In genomic region chr10:14959221-14960057, GRCh38 we compare ENCODE assay signal across 8 cellular contexts. TPM values are rescaled to one million over a fixed set of nuclear protein-coding genes. Genes with fewer than 3 reads are reported as not detected.
DNase-seq lines count a peak whose midpoint lies in the region; ATAC-seq, FAIRE-seq and TF ChIP-seq lines count a peak whose summit lies in the region.

TSS of gene MEIG1 (plus strand) at chr10:14959388. CDS start at chr10:14966469, 7,081 bp downstream.

- H3K36me3 ChIP-seq in adrenal gland (replicated peaks in 1 of 2) (no peaks in the 10 kb centered on the region), heart right ventricle (no peaks in the 10 kb centered on the region), upper lobe of left lung (no peaks in the 10 kb centered on the region)

- H3K27me3 ChIP-seq in adrenal gland (no peaks in the 10 kb centered on the region), heart right ventricle (no peaks in the 10 kb centered on the region), upper lobe of left lung (no peaks in the 10 kb centered on the region)

- no peak for TF ChIP-seq CTCF in adrenal gland (IDR thresholded peaks at IDR 0.05)
- no peak for TF ChIP-seq CTCF in heart right ventricle (IDR thresholded peaks at IDR 0.05)
- TF ChIP-seq CTCF in upper lobe of left lung (IDR thresholded peaks at IDR 0.05) = peak in 1 of 6 experiments; percentile 26

- 0 to 2% (median 0%) methylated on average over 15 to 60 of the region's 60 CpGs for WGBS in adrenal gland, 4 donors
- 1% methylated on average over 60 of the region's 60 CpGs for WGBS in heart right ventricle, 2 donors
- 2 to 5% methylated on average over 7 to 35 of the region's 60 CpGs for WGBS in upper lobe of left lung, 2 donors

- FAIRE-seq in GM12892 (lab: Jason Lieb, UNC) = peak; percentile 92

- DNase-seq in GM12892 (ENCODE audit: insufficient read length) (peak; percentile 81), NCI-H1436 (lab: John Stamatoyannopoulos, UW) (peak; percentile 85), SW480 (ENCODE audit: low spot score) (peak; percentile 93), adrenal gland (peak; percentile 93 to 96 (median 95)), heart right ventricle (peak; percentile 93 to 94), posterior cingulate gyrus (peak; percentile 91 to 99 (median 96)), upper lobe of left lung (peak; percentile 91 to 99)

- TF ChIP-seq POLR2A in GM12892 (IDR thresholded peaks at IDR 0.05; ENCODE audit: low read depth, low read length) = 0 out of 2 replicates have a peak, but pooled peaks have one; percentile 14
- TF ChIP-seq POLR2A in adrenal gland (IDR thresholded peaks at IDR 0.05) = peak; percentile 34 to 63
- peak in 3 of 4 donors; percentile 22 to 59 (median 36) for TF ChIP-seq POLR2A in upper lobe of left lung (IDR thresholded peaks at IDR 0.05)

- H3K4me1 ChIP-seq in adrenal gland (replicated peaks in 1 of 2) = peaks cover 0 to 10% of the 10 kb centered on the region in 2 donors
- peaks cover 0 to 16% (median 7%) of the 10 kb centered on the region in 9 donors for H3K4me1 ChIP-seq in heart right ventricle
- peaks cover 9 to 15% (median 11%) of the 10 kb centered on the region in 4 donors for H3K4me1 ChIP-seq in upper lobe of left lung

- H3K4me3 ChIP-seq in adrenal gland (peak within 1 kb of the TSS; percentile 47 to 74 (median 59)), heart right ventricle (peak within 1 kb of the TSS; percentile 57 to 96 (median 76)), upper lobe of left lung (peak within 1 kb of the TSS; percentile 76 to 88 (median 83))

- no peak for TF ChIP-seq EP300 in upper lobe of left lung (IDR thresholded peaks at IDR 0.05)

- peak; percentile 78 for ATAC-seq in HG02840 (IDR thresholded peaks at IDR 0.05; ENCODE audit: low FRiP score, unreplicated experiment)
- ATAC-seq in heart right ventricle = peak; percentile 97 to 99 (median 98)
- peak; percentile 98 to 99 for ATAC-seq in upper lobe of left lung (ENCODE audit: low FRiP score in 2 of 2)

- H3K9me3 ChIP-seq in adrenal gland (replicated peaks in 1 of 3) (no peaks in the 10 kb centered on the region), heart right ventricle (no peaks in the 10 kb centered on the region), upper lobe of left lung (no peaks in the 10 kb centered on the region)

- H3K27ac ChIP-seq in adrenal gland (peak within 1 kb of the TSS; percentile 67 to 95 (median 95)), heart right ventricle (peak within 1 kb of the TSS; percentile 81 to 98 (median 94)), upper lobe of left lung (peak within 1 kb of the TSS; percentile 89 to 95 (median 90))

- intact Hi-C loops in adrenal gland (cut with DNase I) (no loop called here), heart right ventricle (cut with DNase I) (loop anchor here in 7 of 10 donors (1.0 to 10.0 kb wide), 10 partner anchors 75 to 1615 kb away; partner anchors contain the start of genes RPP38 (in 5 of the 7), SUV39H2 (in 3 of the 7), ACBD7 (in 1 of the 7) and FAM171A1 (in 1 of the 7)), posterior cingulate gyrus (cut with DNase I) (loop anchor here (2.0 to 5.0 kb wide), 2 partner anchors 81 to 138 kb away; partner anchors contain the start of genes RPP38 and SUV39H2)

RNA-seq across cellular contexts. Expression of gene MEIG1, which starts in this region (rescaled TPM):
- polyA plus RNA-seq in GM12892 (2012; ENCODE audit: missing spikeins) = not detected
- 1 to 10 TPM in 1 of 8 donors, not detected in 7; 1.1 TPM for total RNA-seq in adrenal gland
- under 1 TPM; 0.44 to 0.97 (median 0.95) TPM for polyA plus RNA-seq in adrenal gland
- under 1 TPM in 1 of 10 donors, not detected in 9; 0.53 TPM for total RNA-seq in heart right ventricle
- under 1 TPM in 1 of 2 donors, not detected in 1; 0.23 TPM for polyA plus RNA-seq in heart right ventricle
- total RNA-seq in upper lobe of left lung = 1 to 10 TPM in 1 of 6 donors, under 1 TPM in 1, not detected in 4; 0.44 to 2.0 TPM

Comparison
In these comparisons a context has a peak if more than half of its experiments do, and no peak if none do; other contexts are left out.
1. Peak in every context shown above with its lines: DNase-seq, ATAC-seq, H3K4me3 ChIP-seq and H3K27ac ChIP-seq.
2. Peak in DNase-seq, ATAC-seq, H3K4me3 ChIP-seq and H3K27ac ChIP-seq in heart right ventricle; RNA of the gene not detected or under 1 TPM.
3. intact Hi-C loops: an anchor here in heart right ventricle (1.0 to 10.0 kb wide) and posterior cingulate gyrus (2.0 to 5.0 kb wide); none called in adrenal gland.